ENCODE assay signal across 8 cellular contexts in the genomic region with DNA sequence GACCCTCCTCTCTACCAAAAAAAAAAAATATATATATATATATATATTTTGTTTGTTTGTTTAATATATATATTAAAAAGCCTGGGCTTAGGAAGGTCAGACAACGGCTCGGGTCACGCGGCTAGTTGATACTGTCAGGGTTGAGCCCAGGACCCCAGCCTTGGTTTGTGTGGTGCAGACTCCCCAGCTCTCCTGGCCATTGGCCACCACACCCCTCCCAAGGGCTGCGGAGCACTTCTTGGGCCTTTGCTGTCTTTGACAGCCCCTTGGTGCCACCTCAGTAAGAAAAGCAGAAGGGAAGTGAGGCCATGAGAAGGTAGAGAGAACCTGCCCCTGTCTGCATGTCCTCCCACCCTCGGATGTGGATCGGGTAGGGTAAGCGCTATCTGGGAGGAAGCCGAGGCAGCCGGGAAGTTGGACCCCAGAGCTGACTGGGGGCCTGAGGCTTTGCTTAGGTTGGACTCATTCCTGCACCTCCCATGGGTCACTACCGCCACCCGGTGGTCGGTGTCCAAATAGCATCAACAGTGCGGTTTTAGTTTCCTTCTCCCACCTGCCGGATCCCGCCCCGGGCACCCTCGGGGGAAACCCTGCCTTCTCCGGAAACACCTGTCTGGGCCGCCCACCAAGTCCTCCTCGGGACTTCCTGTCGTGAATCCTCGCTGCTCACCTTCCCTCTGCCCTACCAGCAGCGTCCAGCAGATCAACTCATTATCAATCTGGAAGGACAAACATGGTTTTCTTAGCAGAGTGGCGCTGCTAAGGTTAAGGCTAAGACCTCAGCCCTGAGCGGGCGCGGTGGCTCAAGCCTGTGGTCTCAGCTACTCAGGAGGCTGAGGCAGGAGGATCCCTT. TPM values are rescaled to one million over a fixed set of nuclear protein-coding genes. Genes with fewer than 3 reads are reported as not detected.
DNase-seq lines count a peak whose midpoint lies in the region; ATAC-seq and TF ChIP-seq lines count a peak whose summit lies in the region.

No MANE protein-coding gene starts in this region.

- peak overlapping the region; percentile 67 for H3K4me3 Mint-ChIP-seq in activated CD8-positive, alpha-beta T cell treated with anti-CD3 and anti-CD28 coated beads for 36 hours

- no peak overlapping the region for H3K27ac ChIP-seq in effector memory CD4-positive, alpha-beta T cell (ENCODE audit: insufficient read depth, low read length, poor library complexity, severe bottlenecking)
- H3K27ac ChIP-seq in mesodermal cell (ENCODE audit: low read depth, low read length, severe bottlenecking): no peak overlapping the region

- intact Hi-C loops in activated CD8-positive, alpha-beta T cell treated with anti-CD3 and anti-CD28 coated beads for 36 hours (cut with micrococcal nuclease): loop anchor here (1.0 to 10.0 kb wide), 3 partner anchors 176 to 414 kb away; no protein-coding TSS in a partner anchor

- no peaks in the 10 kb centered on the region for H3K27me3 Mint-ChIP-seq in activated CD8-positive, alpha-beta T cell treated with anti-CD3 and anti-CD28 coated beads for 36 hours

- CTCF ChIA-PET in activated CD8-positive, alpha-beta T cell treated with anti-CD3 and anti-CD28 coated beads for 36 hours (lab: Charles Lee): interaction anchor here (0.6 to 2.0 kb wide), 14 partner anchors 30 to 413 kb away, joined by 3 to 10 read pairs (median 4); no protein-coding TSS in a partner anchor

- peak; percentile 90 for TF ChIP-seq CTCF in activated CD8-positive, alpha-beta T cell treated with anti-CD3 and anti-CD28 coated beads for 36 hours (IDR thresholded peaks at IDR 0.05)

- POLR2A ChIA-PET in activated CD8-positive, alpha-beta T cell treated with anti-CD3 and anti-CD28 coated beads for 36 hours (lab: Charles Lee): interaction anchor here (0.7 to 1.6 kb wide), 2 partner anchors 233 to 313 kb away, joined by 3 to 5 read pairs; partner anchors contain the start of genes ARV1 and TTC13

- peak overlapping the region; percentile 53 for H3K4me3 ChIP-seq in effector memory CD4-positive, alpha-beta T cell (ENCODE audit: insufficient read depth, low read depth, low read length, poor library complexity, severe bottlenecking)
- peak overlapping the region; percentile 19 for H3K4me3 ChIP-seq in mesodermal cell (ENCODE audit: extremely low read depth, insufficient read depth, low read length, poor library complexity, severe bottlenecking)

- H3K27me3 ChIP-seq in effector memory CD4-positive, alpha-beta T cell (replicated peaks; ENCODE audit: control insufficient read depth, insufficient read depth, low read length, poor library complexity, severe bottlenecking): no peaks in the 10 kb centered on the region

- DNase-seq in COLO668 (lab: John Stamatoyannopoulos, UW; ENCODE audit: unreplicated experiment) (peak; percentile 95), NCI-H774 (lab: John Stamatoyannopoulos, UW) (peak; percentile 84)
- DNase-seq in activated CD8-positive, alpha-beta T cell treated with anti-CD3 and anti-CD28 coated beads for 36 hours: peak; percentile 97
- DNase-seq in effector memory CD4-positive, alpha-beta T cell: peak; percentile 76 to 85 (median 83)
- DNase-seq in stimulated activated CD8-positive, alpha-beta memory T cell treated with anti-CD3 and anti-CD28 coated beads, Interleukin-15, amount 100 ng/mL, for 24 hours (ENCODE audit: low read depth): peak; percentile 81

- peaks cover 28% of the 10 kb centered on the region for H3K4me1 Mint-ChIP-seq in activated CD8-positive, alpha-beta T cell treated with anti-CD3 and anti-CD28 coated beads for 36 hours (ENCODE audit: low read depth)

- peaks cover 8% of the 10 kb centered on the region for H3K4me1 ChIP-seq in effector memory CD4-positive, alpha-beta T cell (ENCODE audit: control insufficient read depth, insufficient read depth, low read length, poor library complexity, severe bottlenecking)
- H3K4me1 ChIP-seq in mesodermal cell (ENCODE audit: control insufficient read depth, insufficient read depth, low read length, poor library complexity, severe bottlenecking): no peaks in the 10 kb centered on the region

- H3K9me3 Mint-ChIP-seq in activated CD8-positive, alpha-beta T cell treated with anti-CD3 and anti-CD28 coated beads for 36 hours: no peaks in the 10 kb centered on the region

- ATAC-seq in GM19452 (IDR thresholded peaks at IDR 0.05; ENCODE audit: unreplicated experiment) (peak; percentile 86), HG03565 (IDR thresholded peaks at IDR 0.05; ENCODE audit: unreplicated experiment) (peak; percentile 88)
- peak; percentile 97 for ATAC-seq in activated CD8-positive, alpha-beta T cell treated with anti-CD3 and anti-CD28 coated beads for 36 hours

- 18% methylated on average over 24 of the region's 28 CpGs for WGBS in mesodermal cell (ENCODE audit: insufficient coverage in 2 of 2), 2 experiments

- peak overlapping the region; percentile 75 for H3K27ac Mint-ChIP-seq in activated CD8-positive, alpha-beta T cell treated with anti-CD3 and anti-CD28 coated beads for 36 hours

- H3K9me3 ChIP-seq in effector memory CD4-positive, alpha-beta T cell (ENCODE audit: control insufficient read depth, low read length): no peaks in the 10 kb centered on the region
- H3K9me3 ChIP-seq in mesodermal cell (ENCODE audit: control insufficient read depth, low read length): no peaks in the 10 kb centered on the region

- H3K36me3 ChIP-seq in effector memory CD4-positive, alpha-beta T cell (ENCODE audit: control insufficient read depth, insufficient read depth, low read length): no peaks in the 10 kb centered on the region
- no peaks in the 10 kb centered on the region for H3K36me3 ChIP-seq in mesodermal cell (ENCODE audit: control insufficient read depth, insufficient read depth, low read length)

- H3K36me3 Mint-ChIP-seq in activated CD8-positive, alpha-beta T cell treated with anti-CD3 and anti-CD28 coated beads for 36 hours (ENCODE audit: low read depth): no peaks in the 10 kb centered on the region

RNA-seq across cellular contexts. Expression of gene GNPAT, which starts 29.8 kb away (rescaled TPM):
- 10 to 100 TPM; 56.2 to 59.6 TPM for total RNA-seq in activated CD8-positive, alpha-beta T cell treated with anti-CD3 and anti-CD28 coated beads for 36 hours
- polyA plus RNA-seq in mesodermal cell (2013, experiment 1 of 2): 56.5 TPM
- 59.9 TPM for polyA plus RNA-seq in mesodermal cell (2013, experiment 2 of 2)

RNA-seq across cellular contexts. Expression of gene TRIM67, which starts 49.4 kb away (rescaled TPM):
- not detected for total RNA-seq in activated CD8-positive, alpha-beta T cell treated with anti-CD3 and anti-CD28 coated beads for 36 hours
- polyA plus RNA-seq in mesodermal cell (2013, experiment 1 of 2): 0.11 TPM
- 0.05 TPM for polyA plus RNA-seq in mesodermal cell (2013, experiment 2 of 2)
